21 cellular contexts compared by ENCODE assay signal in the genomic region with DNA sequence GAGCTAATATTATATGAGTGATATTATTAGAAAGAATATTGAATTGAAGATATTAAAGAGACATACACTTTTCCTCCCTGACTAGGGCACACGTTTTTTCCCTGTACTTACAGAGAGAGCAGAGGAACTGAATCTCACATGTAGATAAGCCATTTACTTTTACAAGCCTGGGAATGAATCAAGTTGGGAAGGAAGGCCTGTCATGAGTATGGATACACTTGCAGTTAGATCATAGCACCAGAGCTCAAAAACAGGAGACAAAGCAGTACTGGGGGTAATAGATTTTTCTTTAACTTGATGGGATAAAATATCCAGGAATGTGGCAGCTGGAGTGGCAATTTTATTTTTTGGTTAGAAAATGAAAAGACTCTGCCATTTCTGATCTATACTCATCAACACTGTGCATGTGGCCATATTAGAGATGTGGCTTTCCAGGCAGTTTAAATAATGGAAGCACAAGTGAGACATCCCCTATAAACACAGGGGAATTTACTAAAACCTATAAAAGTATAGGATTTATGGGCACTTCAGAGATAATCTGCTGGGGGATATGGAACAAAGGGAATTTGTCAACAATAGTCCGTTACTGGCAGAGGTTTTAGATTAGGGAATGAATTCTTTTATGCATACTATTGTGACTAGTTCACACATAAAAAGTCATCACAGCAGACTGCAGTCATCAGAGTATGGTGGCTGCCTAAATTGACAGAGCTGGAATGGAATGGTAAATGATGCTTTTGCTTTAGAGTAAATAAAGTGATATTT.
DNase-seq lines count a peak whose midpoint lies in the region; ATAC-seq and TF ChIP-seq lines count a peak whose summit lies in the region.
"Had no signal": no experiment of that assay in that cellular context is flagged by ENCODE, and none has a peak within 500 bp of the region (broad histone marks: within the 10 kb centered on the region; RNA-seq: fewer than 3 reads in every experiment).

No MANE protein-coding gene starts in this region.

- POLR2A ChIA-PET in PC-3 (lab: Charles Lee; ENCODE audit: unreplicated experiment) = interaction anchor here (0.6 kb wide), 1 partner anchor 929 kb away, joined by 6 read pairs; no protein-coding TSS in a partner anchor

- no peak for ATAC-seq in GM23338
- peak; percentile 98 for ATAC-seq in PC-3
- ATAC-seq in activated T-cell treated with anti-CD3 and anti-CD28 coated beads, Interleukin-2, amount 50 U/mL, for 4 hours = no peak
- ATAC-seq in HG02938 (IDR thresholded peaks at IDR 0.05; ENCODE audit: unreplicated experiment) = no peak
- ATAC-seq: HCT116, SK-N-SH treated with all-trans-retinoic acid at 6 μM for 48 hours, T-cell had no signal

- H3K9me3 Mint-ChIP-seq in GM23338 (peaks cover 10% of the 10 kb centered on the region), neural progenitor cell (peaks cover 3% of the 10 kb centered on the region)
- H3K9me3 Mint-ChIP-seq in activated T-cell treated with anti-CD3 and anti-CD28 coated beads, Interleukin-2, amount 50 U/mL, for 4 hours = peaks cover 12% of the 10 kb centered on the region

- H3K4me1 Mint-ChIP-seq in GM23338 (peaks cover 22% of the 10 kb centered on the region), neural progenitor cell (no peaks in the 10 kb centered on the region)
- no peaks in the 10 kb centered on the region for H3K4me1 Mint-ChIP-seq in activated T-cell treated with anti-CD3 and anti-CD28 coated beads, Interleukin-2, amount 50 U/mL, for 4 hours (ENCODE audit: low read depth)
- H3K4me1 Mint-ChIP-seq: CD8-positive, alpha-beta memory T cell; T-cell had no signal

- H3K36me3 ChIP-seq in GM23338 (ENCODE audit: insufficient read depth) (peaks cover 6% of the 10 kb centered on the region; the same call in 1 of the 2 replicates), PC-3 (ENCODE audit: low read depth, low read length) (no peaks in the 10 kb centered on the region), neural progenitor cell (no peaks in the 10 kb centered on the region)
- H3K36me3 ChIP-seq: BLaER1 treated with 17β-estradiol and CSF1 and Interleukin-3, amounts not matched to agents 10 nM and 100 nM had no signal

- H3K9me2 ChIP-seq in GM23338 (ENCODE audit: insufficient read depth) (no peaks in the 10 kb centered on the region), PC-3 (replicated peaks; ENCODE audit: low read length) (no peaks in the 10 kb centered on the region)

- TF ChIP-seq CTCF in GM23338 (conservative IDR thresholded peaks at IDR 0.05; ENCODE audit: low read depth in 2 of 2) (no peak), PC-3 (conservative IDR thresholded peaks at IDR 0.05; ENCODE audit: low read depth, low read length) (no peak), neural progenitor cell (IDR thresholded peaks at IDR 0.05) (no peak)

- H3K27me3 ChIP-seq in GM23338 (ENCODE audit: insufficient read depth) (no peaks in the 10 kb centered on the region), PC-3 (ENCODE audit: low read length) (0 out of 2 replicates have a peak, but pooled peaks cover 4% of the 10 kb centered on the region), neural progenitor cell (no peaks in the 10 kb centered on the region)
- H3K27me3 ChIP-seq: BLaER1 treated with 17β-estradiol and CSF1 and Interleukin-3, amounts not matched to agents 10 nM and 100 nM had no signal

- intact Hi-C loops in PC-3 (cut with micrococcal nuclease) = loop anchor here (5.0 kb wide), 2 partner anchors 103 to 218 kb away; no protein-coding TSS in a partner anchor

- H2AFZ ChIP-seq in GM23338 (no peak overlapping the region), PC-3 (ENCODE audit: low read length) (no peak overlapping the region), neural progenitor cell (replicated peaks) (no peak overlapping the region)
- H2AFZ ChIP-seq: PC-9 had no signal

- DNase-seq in GM23338 (ENCODE audit: low spot score) (no peak), NCI-H146 treated with DMSO at 0.1 percent for 48 hours (lab: John Stamatoyannopoulos, UW; ENCODE audit: unreplicated experiment) (peak; percentile 4), PC-3 (peak; percentile 55), neural progenitor cell (ENCODE audit: low spot score) (no peak), globus pallidus (ENCODE audit: low spot score) (no peak)
- no peak for DNase-seq in activated T-cell treated with anti-CD3 and anti-CD28 coated beads, Interleukin-2, amount 50 U/mL, for 4 hours
- DNase-seq: CD8-positive, alpha-beta memory T cell; DND-41; MM.1S; NCI-H1105 treated with DMSO at 0.1 percent for 48 hours; NCI-H187; NCI-H446 treated with DMSO at 0.1 percent for 48 hours; NCI-H774; PC-9; SIG-M5; T-cell had no signal

- no peak overlapping the region for H3K4me3 ChIP-seq in GM23338
- no peak overlapping the region for H3K4me3 ChIP-seq in PC-3 (ENCODE audit: low read length)
- H3K4me3 ChIP-seq in neural progenitor cell = no peak overlapping the region
- H3K4me3 ChIP-seq: BLaER1 treated with 17β-estradiol and CSF1 and Interleukin-3, amounts not matched to agents 10 nM and 100 nM; PC-9 had no signal

- H3K9ac ChIP-seq in PC-3 (ENCODE audit: low read length) (no peak overlapping the region), neural progenitor cell (no peak overlapping the region)
- H3K9ac ChIP-seq: BLaER1 treated with 17β-estradiol and CSF1 and Interleukin-3, amounts not matched to agents 10 nM and 100 nM had no signal

- H4K20me1 ChIP-seq in GM23338 (replicated peaks; ENCODE audit: insufficient read depth) (no peaks in the 10 kb centered on the region), PC-3 (ENCODE audit: low read length) (no peaks in the 10 kb centered on the region), neural progenitor cell (ENCODE audit: low read depth) (no peaks in the 10 kb centered on the region)
- H4K20me1 ChIP-seq: BLaER1 treated with 17β-estradiol and CSF1 and Interleukin-3, amounts not matched to agents 10 nM and 100 nM had no signal

- no peak overlapping the region for H3K4me2 ChIP-seq in GM23338
- no peak overlapping the region for H3K4me2 ChIP-seq in PC-3 (ENCODE audit: low read length)
- H3K4me2 ChIP-seq in neural progenitor cell = no peak overlapping the region
- H3K4me2 ChIP-seq: BLaER1 treated with 17β-estradiol and CSF1 and Interleukin-3, amounts not matched to agents 10 nM and 100 nM; PC-9 had no signal

- no peak overlapping the region for H3K4me3 Mint-ChIP-seq in GM23338
- no peak overlapping the region for H3K4me3 Mint-ChIP-seq in neural progenitor cell
- H3K4me3 Mint-ChIP-seq in activated T-cell treated with anti-CD3 and anti-CD28 coated beads, Interleukin-2, amount 50 U/mL, for 4 hours = no peak overlapping the region
- H3K4me3 Mint-ChIP-seq: CD8-positive, alpha-beta memory T cell; T-cell had no signal

- H3K9me3 ChIP-seq in PC-3 (ENCODE audit: low read length) = no peaks in the 10 kb centered on the region
- H3K9me3 ChIP-seq in neural progenitor cell (ENCODE audit: low read depth) = no peaks in the 10 kb centered on the region
- H3K9me3 ChIP-seq: BLaER1 treated with 17β-estradiol and CSF1 and Interleukin-3, amounts not matched to agents 10 nM and 100 nM had no signal

- H3K27me3 Mint-ChIP-seq in GM23338 (ENCODE audit: insufficient read depth, low read depth, poor library complexity) (no peaks in the 10 kb centered on the region), neural progenitor cell (ENCODE audit: insufficient read depth, low read depth) (no peaks in the 10 kb centered on the region)
- no peaks in the 10 kb centered on the region for H3K27me3 Mint-ChIP-seq in activated T-cell treated with anti-CD3 and anti-CD28 coated beads, Interleukin-2, amount 50 U/mL, for 4 hours (ENCODE audit: low read depth)
- H3K27me3 Mint-ChIP-seq: CD8-positive, alpha-beta memory T cell; T-cell had no signal

- H3K27ac ChIP-seq in GM23338 (ENCODE audit: low read depth) = no peak overlapping the region
- no peak overlapping the region for H3K27ac ChIP-seq in PC-3 (ENCODE audit: low read length)
- H3K27ac ChIP-seq in neural progenitor cell = no peak overlapping the region
- H3K27ac ChIP-seq: BLaER1 treated with 17β-estradiol and CSF1 and Interleukin-3, amounts not matched to agents 10 nM and 100 nM; PC-9; RWPE1 had no signal

- H3K27ac Mint-ChIP-seq in GM23338 = peak overlapping the region; percentile 35; the same call in 1 of the 2 replicates
- H3K27ac Mint-ChIP-seq in neural progenitor cell = peak overlapping the region; percentile 78
- H3K27ac Mint-ChIP-seq: CD8-positive, alpha-beta memory T cell; T-cell had no signal

- CTCF ChIA-PET in PC-3 (lab: Charles Lee) = interaction anchor here (0.6 kb wide), 3 partner anchors 114 to 612 kb away, joined by 5 to 8 read pairs (median 5); no protein-coding TSS in a partner anchor

- H3K79me2 ChIP-seq in GM23338 (replicated peaks; ENCODE audit: insufficient read depth) = no peaks in the 10 kb centered on the region
- no peaks in the 10 kb centered on the region for H3K79me2 ChIP-seq in PC-3 (ENCODE audit: low read length)
- no peaks in the 10 kb centered on the region for H3K79me2 ChIP-seq in neural progenitor cell (ENCODE audit: low read depth)

- H3K4me1 ChIP-seq in GM23338 (ENCODE audit: insufficient read depth) (peaks cover 24% of the 10 kb centered on the region), PC-3 (ENCODE audit: insufficient read depth, low read length) (no peaks in the 10 kb centered on the region), neural progenitor cell (no peaks in the 10 kb centered on the region)
- H3K4me1 ChIP-seq: BLaER1 treated with 17β-estradiol and CSF1 and Interleukin-3, amounts not matched to agents 10 nM and 100 nM had no signal

- H3F3A ChIP-seq in GM23338 (replicated peaks; ENCODE audit: low read depth) = no peaks in the 10 kb centered on the region
- no peaks in the 10 kb centered on the region for H3F3A ChIP-seq in PC-3 (ENCODE audit: low read length, unreplicated experiment)
- no peaks in the 10 kb centered on the region for H3F3A ChIP-seq in neural progenitor cell (ENCODE audit: low read depth)

- H3K36me3 Mint-ChIP-seq in GM23338 (ENCODE audit: low read depth) = peaks cover 14% of the 10 kb centered on the region
- no peaks in the 10 kb centered on the region for H3K36me3 Mint-ChIP-seq in neural progenitor cell
- H3K36me3 Mint-ChIP-seq in activated T-cell treated with anti-CD3 and anti-CD28 coated beads, Interleukin-2, amount 50 U/mL, for 4 hours (ENCODE audit: insufficient read depth) = no peaks in the 10 kb centered on the region
- H3K36me3 Mint-ChIP-seq: CD8-positive, alpha-beta memory T cell; T-cell had no signal

- BruUV-seq in PC-3 (replicated peaks; lab: Mats Ljungman, UMichigan) = no TSS peak

TF ChIP-seq in GM23338, 12 proteins besides CTCF, POLR2A, EP300 and RAD21:
- no peak for TF ChIP-seq NANOG (IDR thresholded peaks at IDR 0.05; ENCODE audit: borderline replicate concordance)

Comparison
In these comparisons a context has a peak if more than half of its experiments do, and no peak if none do; other contexts are left out.
1. DNase-seq: peak in NCI-H146 treated with DMSO at 0.1 percent for 48 hours (single experiment) and PC-3 (single experiment); none in GM23338 (single experiment), neural progenitor cell (single experiment), activated T-cell treated with anti-CD3 and anti-CD28 coated beads, Interleukin-2, amount 50 U/mL, for 4 hours (single experiment) and globus pallidus (single experiment).